8 cellular contexts compared by ENCODE assay signal in the genomic region with DNA sequence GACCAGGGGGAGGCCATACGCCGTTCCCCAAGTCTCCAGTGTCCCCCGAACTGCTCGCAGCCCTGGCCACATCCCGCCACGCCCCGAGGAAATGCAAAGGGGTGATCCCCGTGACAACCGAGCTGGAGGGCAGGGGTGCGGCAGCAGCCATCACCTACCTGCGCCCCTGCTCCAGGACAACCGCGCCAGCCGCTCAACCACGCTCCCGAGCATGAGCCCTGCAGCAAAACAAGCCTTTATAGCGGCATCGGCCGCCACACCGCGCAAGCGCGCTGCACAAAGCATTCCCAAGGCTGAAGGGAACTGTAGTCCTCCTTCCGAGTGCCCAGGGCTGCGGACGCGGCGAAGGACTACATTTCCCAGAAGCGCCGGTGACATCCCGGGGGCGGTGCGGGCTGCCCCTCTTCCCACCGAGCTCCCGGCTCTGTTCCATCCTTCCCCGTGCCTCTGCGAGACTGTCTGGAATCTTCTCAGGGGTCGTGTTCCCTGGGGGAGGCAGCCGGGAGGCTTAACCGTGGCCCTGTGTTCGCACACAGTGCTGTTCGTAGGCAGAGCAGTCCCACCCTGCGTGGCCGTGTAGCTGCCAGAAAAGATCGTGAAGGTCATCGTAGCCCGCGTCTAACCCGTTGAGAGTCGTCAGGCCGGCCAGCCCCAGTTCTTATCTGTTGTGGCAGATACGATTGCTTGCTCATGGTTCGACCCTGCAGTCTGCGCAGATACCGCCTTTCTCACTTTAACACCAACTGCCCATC. TPM values are rescaled to one million over a fixed set of nuclear protein-coding genes. Genes with fewer than 3 reads are reported as not detected.
DNase-seq lines count a peak whose midpoint lies in the region; TF ChIP-seq lines count a peak whose summit lies in the region.

A gene (minus strand): TSS at position 213 of the 752 bp plus-strand sequence. CDS start 3,492 bp downstream, outside the sequence.

- H3K27ac ChIP-seq in neuronal stem cell (replicated peaks; ENCODE audit: low read length): peak within 1 kb of the TSS; percentile 68

- peak within 1 kb of the TSS; percentile 100 for H2AFZ ChIP-seq in neuronal stem cell (ENCODE audit: low read length)

- H4K8ac ChIP-seq in neuronal stem cell (ENCODE audit: low read depth, low read length): no peak within 1 kb of the TSS

- peak within 1 kb of the TSS; percentile 92 for H3K23ac ChIP-seq in neuronal stem cell (ENCODE audit: low read depth, low read length, poor library complexity)

- H2BK5ac ChIP-seq in neuronal stem cell (ENCODE audit: low read length): peak within 1 kb of the TSS; percentile 62

- H3K79me1 ChIP-seq in neuronal stem cell (ENCODE audit: low read depth, low read length): peaks cover 8% of the 10 kb centered on the region

- peak within 1 kb of the TSS; percentile 97 for H3K4me3 ChIP-seq in HAP-1
- peak within 1 kb of the TSS; percentile 100 for H3K4me3 ChIP-seq in MG63
- peak within 1 kb of the TSS; percentile 98 to 100 for H3K4me3 ChIP-seq in neuronal stem cell (ENCODE audit: low read length in 2 of 2)

- H3K36me3 ChIP-seq in HAP-1 (replicated peaks): peaks cover 7% of the 10 kb centered on the region
- H3K36me3 ChIP-seq in MG63: peaks cover 13% of the 10 kb centered on the region
- H3K36me3 ChIP-seq in neuronal stem cell (replicated peaks in 1 of 2; ENCODE audit: control insufficient read depth in 2 of 2, insufficient read depth in 2 of 2, low read length in 2 of 2): peaks cover 2 to 12% of the 10 kb centered on the region in 2 donors

- H3K9me3 ChIP-seq in HAP-1 (no peaks in the 10 kb centered on the region), MG63 (no peaks in the 10 kb centered on the region), neuronal stem cell (replicated peaks in 1 of 2; ENCODE audit: control insufficient read depth in 2 of 2, insufficient read depth in 1 of 2, low read depth in 1 of 2, low read length in 2 of 2) (no peaks in the 10 kb centered on the region)

- TF ChIP-seq CTCF in subcutaneous adipose tissue (IDR thresholded peaks at IDR 0.05; ENCODE audit: low read depth): no peak

- no peak within 1 kb of the TSS for H2BK15ac ChIP-seq in neuronal stem cell (ENCODE audit: low read length)

- peak within 1 kb of the TSS; percentile 68 for H3K4me2 ChIP-seq in neuronal stem cell (ENCODE audit: insufficient read depth, low read length, poor library complexity, severe bottlenecking)

- H3K27me3 ChIP-seq in HAP-1 (ENCODE audit: low read depth) (no peaks in the 10 kb centered on the region), MG63 (no peaks in the 10 kb centered on the region; the same call in 1 of the 2 replicates), neuronal stem cell (ENCODE audit: control insufficient read depth in 3 of 3, insufficient read depth in 3 of 3, low read depth in 1 of 3, low read length in 3 of 3) (peaks cover 0 to 3% (median 0%) of the 10 kb centered on the region in 3 experiments)

- no peak within 1 kb of the TSS for H2BK120ac ChIP-seq in neuronal stem cell (ENCODE audit: low read depth, low read length)

- H3K4me1 ChIP-seq in HAP-1: peaks cover 22% of the 10 kb centered on the region
- peaks cover 4 to 6% of the 10 kb centered on the region in 2 donors for H3K4me1 ChIP-seq in neuronal stem cell (ENCODE audit: control insufficient read depth in 2 of 2, insufficient read depth in 1 of 2, low read depth in 1 of 2, low read length in 2 of 2)

- no peak within 1 kb of the TSS for H2BK12ac ChIP-seq in neuronal stem cell (ENCODE audit: low read length)

- WGBS in neuronal stem cell (ENCODE audit: extremely low coverage in 2 of 2, insufficient read length in 2 of 2, insufficient replicate concordance in 1 of 2), 2 donors: no CpG with 5 or more reads among the region's 55 CpGs

- peak within 1 kb of the TSS; percentile 99 for H3K18ac ChIP-seq in neuronal stem cell (ENCODE audit: low read length)

- peak within 1 kb of the TSS; percentile 98 for H3K14ac ChIP-seq in neuronal stem cell (ENCODE audit: low read length)

- no peak within 1 kb of the TSS for H3K4ac ChIP-seq in neuronal stem cell (ENCODE audit: low read length)

- H4K91ac ChIP-seq in neuronal stem cell (ENCODE audit: low read depth, low read length, poor library complexity): peak within 1 kb of the TSS; percentile 53

- peak within 1 kb of the TSS; percentile 98 for H3K9ac ChIP-seq in neuronal stem cell (ENCODE audit: low read depth, low read length, poor library complexity)

- peak; percentile 96 for DNase-seq in G401 (ENCODE audit: low spot score)
- DNase-seq in HAP-1 (ENCODE audit: low spot score in 2 of 2): peak; percentile 91 to 95
- peak; percentile 95 for DNase-seq in MG63
- DNase-seq in SIG-M5 treated with dmso at 0.1 percent for 504 hours (lab: John Stamatoyannopoulos, UW; ENCODE audit: unreplicated experiment): peak; percentile 94
- DNase-seq in activated gamma-delta T cell treated with Interleukin-2 at 50 U/mL for 16 hours: peak; percentile 75
- peak; percentile 87 for DNase-seq in foreskin melanocyte
- DNase-seq in neuronal stem cell (ENCODE audit: low spot score): peak; percentile 91

- H2AK5ac ChIP-seq in neuronal stem cell (ENCODE audit: low read depth, low read length): peak within 1 kb of the TSS; percentile 66

- in situ Hi-C loops in G401 (cut with HindIII; ENCODE audit: low sequenced_read_pairs): no loop called here
- in situ Hi-C loops in HAP-1 (cut with MboI; ENCODE audit: low sequenced_read_pairs): no loop called here

RNA-seq across cellular contexts. Expression of the gene that starts here (rescaled TPM):
- 7.4 and 8.6 TPM in 2 replicates for total RNA-seq in G401 (2014; rRNA removed; shearing (Covaris generic))
- total RNA-seq in MG63 (2014; rRNA removed; shearing (Covaris generic); ENCODE audit: low replicate concordance): 6.6 and 7.9 TPM in 2 replicates
- 15.6 TPM for polyA plus RNA-seq in neuronal stem cell (2013, experiment 1 of 2)
- polyA plus RNA-seq in neuronal stem cell (2013, experiment 2 of 2): 15.6 TPM
- 10 to 100 TPM; 17.9 to 61.9 (median 28.1) TPM for total RNA-seq in subcutaneous adipose tissue

Comparison
In these comparisons a context has a peak if more than half of its experiments do, and no peak if none do; other contexts are left out.
1. Peak in every context shown above with its lines: DNase-seq, H3K4me3 ChIP-seq and H3K27ac ChIP-seq.